Comparison of ENCODE assay signal across 18 cellular contexts in genomic region chr21:42656872-42657271, GRCh38. TPM values are rescaled to one million over a fixed set of nuclear protein-coding genes. Genes with fewer than 3 reads are reported as not detected.
DNase-seq lines count a peak whose midpoint lies in the region; ATAC-seq, FAIRE-seq and TF ChIP-seq lines count a peak whose summit lies in the region.
"Had no signal": no experiment of that assay in that cellular context is flagged by ENCODE, and none has a peak within 500 bp of the region (broad histone marks: within the 10 kb centered on the region; RNA-seq: fewer than 3 reads in every experiment).

No MANE protein-coding gene starts in this region.

- WGBS in prostate gland = 65% methylated on average over 9 of the region's 9 CpGs
- WGBS in tibial nerve, 2 donors = 86 to 87% methylated on average over 9 of the region's 9 CpGs

- no peaks in the 10 kb centered on the region for H3K9me2 ChIP-seq in DOHH2 (replicated peaks; ENCODE audit: control insufficient read depth, low read length)

- no peak for FAIRE-seq in kidney (lab: Jason Lieb, UNC)
- FAIRE-seq: A204.1, GM12892, K562 had no signal

- H3K4me3 ChIP-seq in DOHH2 (ENCODE audit: low read length) = peak overlapping the region; percentile 74; the same call in 1 of the 2 replicates
- H3K4me3 ChIP-seq in kidney (ENCODE audit: low read length in 2 of 2) = no peak overlapping the region
- H3K4me3 ChIP-seq in prostate gland = peak overlapping the region in 1 of 2 donors; percentile 79
- H3K4me3 ChIP-seq in tibial nerve = no peak overlapping the region
- H3K4me3 ChIP-seq: K562 had no signal

- no peaks in the 10 kb centered on the region for H3K9me3 Mint-ChIP-seq in T-cell

- peaks cover 8% of the 10 kb centered on the region; the same call in 1 of the 2 replicates for H3K27me3 ChIP-seq in DOHH2 (ENCODE audit: control insufficient read depth, low read length)
- no peaks in the 10 kb centered on the region for H3K27me3 ChIP-seq in prostate gland (replicated peaks; ENCODE audit: insufficient read depth)
- H3K27me3 ChIP-seq in tibial nerve = peaks cover 0 to 12% of the 10 kb centered on the region in 2 donors

- H3K27me3 Mint-ChIP-seq in T-cell = peaks cover 0 to 15% of the 10 kb centered on the region in 2 donors

- peaks cover 24% of the 10 kb centered on the region for H4K20me1 ChIP-seq in DOHH2 (ENCODE audit: control insufficient read depth, insufficient read depth, low read depth, low read length)

- peak overlapping the region; percentile 98; the same call in 1 of the 2 replicates for H3K4me2 ChIP-seq in DOHH2 (ENCODE audit: low read length)

- TF ChIP-seq CTCF in DOHH2 (IDR thresholded peaks at IDR 0.05; ENCODE audit: low read depth, low read length, poor library complexity, severe bottlenecking) (no peak), kidney (IDR thresholded peaks at IDR 0.05; ENCODE audit: borderline replicate concordance, extremely low read depth, insufficient read depth) (no peak), prostate gland (IDR thresholded peaks at IDR 0.05) (no peak), tibial nerve (IDR thresholded peaks at IDR 0.05) (no peak)

- peaks cover 29% of the 10 kb centered on the region for H3F3A ChIP-seq in DOHH2 (ENCODE audit: control insufficient read depth, insufficient read depth)

- POLR2A ChIA-PET in T-cell (lab: Charles Lee) = no interaction called here

- CTCF ChIA-PET in T-cell (lab: Charles Lee) = no interaction called here

- H3K79me2 ChIP-seq in DOHH2 (ENCODE audit: control insufficient read depth, low read length) = peaks cover 60% of the 10 kb centered on the region

- H3K4me1 Mint-ChIP-seq in T-cell = peaks cover 24 to 38% (median 32%) of the 10 kb centered on the region in 3 donors

- no peaks in the 10 kb centered on the region for H3K36me3 Mint-ChIP-seq in T-cell

- TF ChIP-seq EP300 in tibial nerve (IDR thresholded peaks at IDR 0.05) = no peak

- H3K36me3 ChIP-seq in DOHH2 (ENCODE audit: control insufficient read depth, low read length) = peaks cover 13% of the 10 kb centered on the region
- no peaks in the 10 kb centered on the region for H3K36me3 ChIP-seq in kidney (ENCODE audit: control insufficient read depth in 1 of 2, insufficient read depth in 2 of 2, low read length in 2 of 2)
- H3K36me3 ChIP-seq in prostate gland = no peaks in the 10 kb centered on the region
- H3K36me3 ChIP-seq in tibial nerve = no peaks in the 10 kb centered on the region

- H3K4me1 ChIP-seq in DOHH2 (ENCODE audit: control insufficient read depth, low read length) (peaks cover 90% of the 10 kb centered on the region), kidney (ENCODE audit: control insufficient read depth in 1 of 2, insufficient read depth in 1 of 2, low read depth in 1 of 2, low read length in 2 of 2) (peaks cover 16 to 34% of the 10 kb centered on the region in 2 donors), prostate gland (replicated peaks) (peaks cover 21% of the 10 kb centered on the region), tibial nerve (peaks cover 0 to 84% (median 28%) of the 10 kb centered on the region in 4 donors)

- DNase-seq in T-cell (no peak), kidney (peak; percentile 30), prostate gland (ENCODE audit: low spot score) (no peak), NCI-H2081 (lab: John Stamatoyannopoulos, UW) (no peak), retina (no peak), tibial nerve (ENCODE audit: low spot score in 2 of 2) (no peak)
- DNase-seq: C1 segment of cervical spinal cord, DND-41, MV-4-11, NCI-H187 treated with DMSO at 0.1 percent for 48 hours, NCI-H2171, NCI-H446, NCI-H774 had no signal

- H3K9me3 ChIP-seq in DOHH2 (ENCODE audit: control insufficient read depth, insufficient read depth, low read length) (no peaks in the 10 kb centered on the region), kidney (ENCODE audit: control insufficient read depth in 1 of 2, low read length in 2 of 2) (no peaks in the 10 kb centered on the region), prostate gland (no peaks in the 10 kb centered on the region), tibial nerve (no peaks in the 10 kb centered on the region)

- H3K9ac ChIP-seq in kidney (ENCODE audit: low read length in 2 of 2) = no peak overlapping the region

- ATAC-seq in T-cell (replicated peaks in 1 of 4) (no peak), GM21381 (IDR thresholded peaks at IDR 0.05; ENCODE audit: unreplicated experiment) (no peak)
- ATAC-seq: K562 had no signal

- intact Hi-C loops in kidney (cut with DNase I) = loop anchor here (10.0 kb wide), 1 partner anchor 58 kb away; no protein-coding TSS in a partner anchor
- intact Hi-C loops in prostate gland (cut with DNase I) = loop anchor here (10.0 kb wide), 1 partner anchor 78 kb away; no protein-coding TSS in a partner anchor

- no peak overlapping the region for H3K27ac ChIP-seq in DOHH2 (ENCODE audit: low read depth, low read length)
- H3K27ac ChIP-seq in kidney (ENCODE audit: low read depth in 2 of 2, low read length in 2 of 2) = no peak overlapping the region
- peak overlapping the region; percentile 55 to 90 for H3K27ac ChIP-seq in prostate gland
- H3K27ac ChIP-seq in tibial nerve = peak overlapping the region in 2 of 4 donors; percentile 70 to 92

- no peak for TF ChIP-seq POLR2A in prostate gland (IDR thresholded peaks at IDR 0.05)
- no peak for TF ChIP-seq POLR2A in tibial nerve (IDR thresholded peaks at IDR 0.05)

- no peak overlapping the region for H3K4me3 Mint-ChIP-seq in T-cell

- H3K27ac Mint-ChIP-seq in T-cell = peak overlapping the region; percentile 60 to 65

RNA-seq across cellular contexts. Expression of gene PDE9A, which starts 3.5 kb away (rescaled TPM):
- total RNA-seq in T-cell (10 to 100 TPM; 11.5 to 18.3 (median 16.1) TPM), kidney (39.0 TPM), prostate gland (10 to 100 TPM; 80.0 to 93.6 TPM), tibial nerve (10 to 100 TPM; 26.7 to 30.6 (median 28.7) TPM)
- polyA plus RNA-seq in kidney (ENCODE audit: insufficient read depth, low read depth, low replicate concordance) = 30.1 TPM

Comparison
In these comparisons a context has a peak if more than half of its experiments do, and no peak if none do; other contexts are left out.
1. H3K27ac ChIP-seq: peak in prostate gland (2 of 2); none in DOHH2 (single experiment) and kidney (0 of 2).